In genomic region chr12:64009321-64010068, GRCh38 we compare ENCODE assay signal across 10 cellular contexts.
DNase-seq lines count a peak whose midpoint lies in the region; ATAC-seq and TF ChIP-seq lines count a peak whose summit lies in the region.
"Had no signal": no experiment of that assay in that cellular context is flagged by ENCODE, and none has a peak within 500 bp of the region (broad histone marks: within the 10 kb centered on the region; RNA-seq: fewer than 3 reads in every experiment).

No MANE protein-coding gene starts in this region.

- H3K36me3 ChIP-seq in ACC112 (ENCODE audit: insufficient read depth, low read length), result 0 out of 2 replicates have a peak, but pooled peaks cover 2% of the 10 kb centered on the region

- H3K9me3 Mint-ChIP-seq in activated T-cell treated with anti-CD3 and anti-CD28 coated beads, Interleukin-2, amount 50 U/mL, for 4 hours, result no peaks in the 10 kb centered on the region
- peaks cover 0 to 6% (median 0%) of the 10 kb centered on the region in 6 donors for H3K9me3 Mint-ChIP-seq in immature natural killer cell
- H3K9me3 Mint-ChIP-seq: stimulated activated naive CD8-positive, alpha-beta T cell treated with anti-CD3 and anti-CD28 coated beads, Interleukin-15, Interleukin-2, amounts not matched to agents 100 ng/mL and 50 ng/mL, for 24 hours had no signal

- H2AFZ ChIP-seq in ACC112 (ENCODE audit: low read length, unreplicated experiment), result no peak overlapping the region

- peaks cover 29% of the 10 kb centered on the region for H3K79me2 ChIP-seq in ACC112 (ENCODE audit: control insufficient read depth, insufficient read depth, low read length, unreplicated experiment)

- H3K27me3 Mint-ChIP-seq in activated T-cell treated with anti-CD3 and anti-CD28 coated beads, Interleukin-2, amount 50 U/mL, for 4 hours (ENCODE audit: low read depth), result no peaks in the 10 kb centered on the region
- peaks cover 0 to 2% (median 0%) of the 10 kb centered on the region in 3 donors for H3K27me3 Mint-ChIP-seq in immature natural killer cell (ENCODE audit: low read depth in 3 of 3)

- in situ Hi-C loops in GM13977 (cut with MboI; ENCODE audit: low pct_unique_long_range_greater_than_20kb, low sequenced_read_pairs, unreplicated experiment), result no loop called here

- peak overlapping the region; percentile 35 for H3K27ac ChIP-seq in ACC112 (ENCODE audit: low read depth, low read length)

- H3K27ac Mint-ChIP-seq in immature natural killer cell, result no peak overlapping the region
- H3K27ac Mint-ChIP-seq: naive thymus-derived CD4-positive, alpha-beta T cell; stimulated activated naive CD8-positive, alpha-beta T cell treated with anti-CD3 and anti-CD28 coated beads, Interleukin-15, Interleukin-2, amounts not matched to agents 100 ng/mL and 50 ng/mL, for 24 hours had no signal

- H3K4me1 ChIP-seq in ACC112 (ENCODE audit: control insufficient read depth, insufficient read depth, low read length, unreplicated experiment), result peaks cover 46% of the 10 kb centered on the region

- H3K4me1 Mint-ChIP-seq in activated T-cell treated with anti-CD3 and anti-CD28 coated beads, Interleukin-2, amount 50 U/mL, for 4 hours (ENCODE audit: low read depth), result no peaks in the 10 kb centered on the region
- no peaks in the 10 kb centered on the region for H3K4me1 Mint-ChIP-seq in immature natural killer cell
- H3K4me1 Mint-ChIP-seq: naive thymus-derived CD4-positive, alpha-beta T cell had no signal

- no peaks in the 10 kb centered on the region for H3K27me3 ChIP-seq in ACC112 (ENCODE audit: insufficient read depth, low read length)

- no peak for TF ChIP-seq CTCF in GM13977 (IDR thresholded peaks at IDR 0.05; ENCODE audit: extremely low read depth, insufficient read depth, missing control alignments)

- H3K4me3 ChIP-seq in ACC112 (ENCODE audit: low read depth, low read length), result no peak overlapping the region

- DNase-seq in GM13977 (ENCODE audit: low spot score) (no peak), immature natural killer cell (no peak), NCI-H1694 (lab: John Stamatoyannopoulos, UW) (no peak)
- DNase-seq in activated T-cell treated with anti-CD3 and anti-CD28 coated beads, Interleukin-2, amount 50 U/mL, for 4 hours, result no peak
- DNase-seq: naive thymus-derived CD4-positive, alpha-beta T cell had no signal

- peak; percentile 46 for ATAC-seq in GM19455 (IDR thresholded peaks at IDR 0.05; ENCODE audit: unreplicated experiment)
- ATAC-seq in HG02852 (IDR thresholded peaks at IDR 0.05; ENCODE audit: unreplicated experiment), result peak; percentile 38
- peak; percentile 32 for ATAC-seq in HG03565 (IDR thresholded peaks at IDR 0.05; ENCODE audit: unreplicated experiment)
- no peak for ATAC-seq in activated T-cell treated with anti-CD3 and anti-CD28 coated beads, Interleukin-2, amount 50 U/mL, for 4 hours
- ATAC-seq: naive thymus-derived CD4-positive, alpha-beta T cell had no signal

- H3K4me3 Mint-ChIP-seq in activated T-cell treated with anti-CD3 and anti-CD28 coated beads, Interleukin-2, amount 50 U/mL, for 4 hours, result no peak overlapping the region
- H3K4me3 Mint-ChIP-seq in immature natural killer cell, result no peak overlapping the region
- H3K4me3 Mint-ChIP-seq: naive thymus-derived CD4-positive, alpha-beta T cell; stimulated activated naive CD8-positive, alpha-beta T cell treated with anti-CD3 and anti-CD28 coated beads, Interleukin-15, Interleukin-2, amounts not matched to agents 100 ng/mL and 50 ng/mL, for 24 hours had no signal

- H3K36me3 Mint-ChIP-seq in activated T-cell treated with anti-CD3 and anti-CD28 coated beads, Interleukin-2, amount 50 U/mL, for 4 hours (ENCODE audit: insufficient read depth), result no peaks in the 10 kb centered on the region
- no peaks in the 10 kb centered on the region for H3K36me3 Mint-ChIP-seq in immature natural killer cell
- H3K36me3 Mint-ChIP-seq: naive thymus-derived CD4-positive, alpha-beta T cell had no signal

Comparison
In these comparisons a context has a peak if more than half of its experiments do, and no peak if none do; other contexts are left out.
1. ATAC-seq: peak in GM19455 (single experiment), HG02852 (single experiment) and HG03565 (single experiment); none in activated T-cell treated with anti-CD3 and anti-CD28 coated beads, Interleukin-2, amount 50 U/mL, for 4 hours (0 of 2).